In the genomic region with DNA sequence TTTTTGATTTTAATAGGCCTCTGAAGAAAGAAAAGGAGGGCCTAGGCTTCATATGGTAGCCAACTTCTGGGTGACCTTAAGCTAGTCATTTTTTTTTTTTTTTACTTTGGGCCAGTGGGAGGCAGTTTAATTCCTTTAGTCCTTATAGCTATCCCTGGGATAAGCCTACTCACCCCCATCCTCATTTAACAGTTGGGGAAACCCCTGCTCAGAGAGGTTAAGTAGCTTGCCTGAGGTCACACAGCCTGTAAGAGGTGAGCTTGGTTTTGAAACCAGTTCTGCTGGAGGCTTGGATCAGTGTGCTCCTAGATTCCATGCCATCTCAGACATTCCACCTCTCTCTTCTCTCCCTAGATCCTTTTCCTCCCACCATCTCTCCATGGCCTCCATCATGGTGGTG, we compare ENCODE assay signal across 25 cellular contexts.
DNase-seq lines count a peak whose midpoint lies in the region; ATAC-seq, FAIRE-seq and TF ChIP-seq lines count a peak whose summit lies in the region.
"Had no signal": no experiment of that assay in that cellular context is flagged by ENCODE, and none has a peak within 500 bp of the region (broad histone marks: within the 10 kb centered on the region; RNA-seq: fewer than 3 reads in every experiment).

No MANE protein-coding gene starts in this region.

- H3K9me3 Mint-ChIP-seq in astrocyte (ENCODE audit: unreplicated experiment), result peaks cover 3% of the 10 kb centered on the region
- H3K9me3 Mint-ChIP-seq: CD8-positive, alpha-beta memory T cell had no signal

- H3K18ac ChIP-seq in neuronal stem cell (ENCODE audit: low read length), result peak overlapping the region; percentile 66

- no peak overlapping the region for H2BK120ac ChIP-seq in neuronal stem cell (ENCODE audit: low read depth, low read length)

- no peaks in the 10 kb centered on the region for H4K20me1 ChIP-seq in astrocyte (ENCODE audit: insufficient read depth, low read length)
- H4K20me1 ChIP-seq: BLaER1 had no signal

- no peak overlapping the region for H3K14ac ChIP-seq in neuronal stem cell (ENCODE audit: low read length)

- no peak for TF ChIP-seq CTCF in HEK293 (tag by site-specific recombination; IDR thresholded peaks at IDR 0.05)
- TF ChIP-seq CTCF in astrocyte (IDR thresholded peaks at IDR 0.05; ENCODE audit: insufficient read depth, low read depth, low read length), result no peak
- TF ChIP-seq CTCF in foreskin keratinocyte (conservative IDR thresholded peaks at IDR 0.05), result no peak

- no peak overlapping the region for H3K4me2 ChIP-seq in astrocyte (ENCODE audit: low read length)
- no peak overlapping the region for H3K4me2 ChIP-seq in neuronal stem cell (ENCODE audit: insufficient read depth, low read length, poor library complexity, severe bottlenecking)
- H3K4me2 ChIP-seq: BLaER1 had no signal

- no peak overlapping the region for H2BK15ac ChIP-seq in neuronal stem cell (ENCODE audit: low read length)

- H3K27ac Mint-ChIP-seq in astrocyte (ENCODE audit: unreplicated experiment), result peak overlapping the region; percentile 31
- H3K27ac Mint-ChIP-seq: CD14-positive monocyte; CD4-positive, alpha-beta memory T cell; CD4-positive, CD25-positive, alpha-beta regulatory T cell; CD8-positive, alpha-beta memory T cell had no signal

- no peaks in the 10 kb centered on the region for H3K79me2 ChIP-seq in astrocyte (ENCODE audit: insufficient read depth, low read length)

- no peak overlapping the region for H2BK12ac ChIP-seq in neuronal stem cell (ENCODE audit: low read length)

- H3K4me1 ChIP-seq in HEK293 (ENCODE audit: control insufficient read depth, insufficient read depth, low read length), result no peaks in the 10 kb centered on the region
- H3K4me1 ChIP-seq in astrocyte (ENCODE audit: insufficient read depth, low read length), result no peaks in the 10 kb centered on the region
- H3K4me1 ChIP-seq in foreskin keratinocyte, result no peaks in the 10 kb centered on the region
- peaks cover 3 to 9% of the 10 kb centered on the region in 2 donors for H3K4me1 ChIP-seq in neuronal stem cell (ENCODE audit: control insufficient read depth in 2 of 2, insufficient read depth in 1 of 2, low read depth in 1 of 2, low read length in 2 of 2)
- H3K4me1 ChIP-seq: BE2C, BLaER1 had no signal

- no peaks in the 10 kb centered on the region for H3K36me3 Mint-ChIP-seq in astrocyte (ENCODE audit: low read depth, unreplicated experiment)
- H3K36me3 Mint-ChIP-seq: CD14-positive monocyte; CD4-positive, alpha-beta memory T cell; CD4-positive, CD25-positive, alpha-beta regulatory T cell; CD8-positive, alpha-beta memory T cell had no signal

- H4K91ac ChIP-seq in neuronal stem cell (ENCODE audit: low read depth, low read length, poor library complexity), result no peak overlapping the region

- no peak overlapping the region for H4K8ac ChIP-seq in neuronal stem cell (ENCODE audit: low read depth, low read length)

- ATAC-seq in foreskin keratinocyte, result no peak

- no peaks in the 10 kb centered on the region for H3K9me3 ChIP-seq in HEK293 (ENCODE audit: control insufficient read depth, insufficient read depth, low read depth, low read length)
- no peaks in the 10 kb centered on the region for H3K9me3 ChIP-seq in astrocyte (ENCODE audit: insufficient read depth, low read depth, low read length)
- H3K9me3 ChIP-seq in neuronal stem cell (replicated peaks in 1 of 2; ENCODE audit: control insufficient read depth in 2 of 2, insufficient read depth in 1 of 2, low read depth in 1 of 2, low read length in 2 of 2), result peaks cover 0 to 4% of the 10 kb centered on the region in 2 donors
- H3K9me3 ChIP-seq: BE2C had no signal

- H3K36me3 ChIP-seq in HEK293 (ENCODE audit: control insufficient read depth in 2 of 2, insufficient read depth in 1 of 2, low read length in 2 of 2), result no peaks in the 10 kb centered on the region
- no peaks in the 10 kb centered on the region for H3K36me3 ChIP-seq in astrocyte (ENCODE audit: insufficient read depth, low read length)
- H3K36me3 ChIP-seq in neuronal stem cell (replicated peaks in 1 of 2; ENCODE audit: control insufficient read depth in 2 of 2, insufficient read depth in 2 of 2, low read length in 2 of 2), result no peaks in the 10 kb centered on the region
- H3K36me3 ChIP-seq: BE2C, BLaER1 had no signal

- no peak for FAIRE-seq in astrocyte (lab: Jason Lieb, UNC)
- FAIRE-seq: A204.1, G401.6, GM12891, GM19239 had no signal

- H2AFZ ChIP-seq in astrocyte (ENCODE audit: low read depth, low read length), result no peak overlapping the region
- no peak overlapping the region for H2AFZ ChIP-seq in neuronal stem cell (ENCODE audit: low read length)

- peak overlapping the region; percentile 30 for H2AK5ac ChIP-seq in neuronal stem cell (ENCODE audit: low read depth, low read length)

- no peaks in the 10 kb centered on the region for H3K79me1 ChIP-seq in neuronal stem cell (ENCODE audit: low read depth, low read length)

- H2BK5ac ChIP-seq in neuronal stem cell (ENCODE audit: low read length), result no peak overlapping the region

- H3K23ac ChIP-seq in neuronal stem cell (ENCODE audit: low read depth, low read length, poor library complexity), result no peak overlapping the region

- DNase-seq in astrocyte (ENCODE audit: low read depth), result no peak
- DNase-seq in foreskin keratinocyte, result no peak
- DNase-seq in neuronal stem cell (ENCODE audit: low spot score), result no peak
- DNase-seq in DMS53 (lab: John Stamatoyannopoulos, UW), result no peak
- no peak for DNase-seq in H4 (ENCODE audit: low spot score)
- no peak for DNase-seq in activated CD4-positive, alpha-beta T cell treated with anti-CD3 and anti-CD28 coated beads for 1 hour
- DNase-seq: 8988T; ACHN; BE2C; C1 segment of cervical spinal cord; CD4-positive, alpha-beta memory T cell; CD4-positive, CD25-positive, alpha-beta regulatory T cell; CD8-positive, alpha-beta memory T cell; COR-L47; DMS 273 treated with DMSO at 0.1 percent for 48 hours; DMS153; DMS79 treated with DMSO at 0.1 percent for 48 hours; GF-D8 had no signal

- peaks cover 17% of the 10 kb centered on the region for H3K27me3 Mint-ChIP-seq in astrocyte (ENCODE audit: low read depth, unreplicated experiment)
- H3K27me3 Mint-ChIP-seq: CD4-positive, CD25-positive, alpha-beta regulatory T cell had no signal

- no peak overlapping the region for H3K9ac ChIP-seq in astrocyte (ENCODE audit: low read length)
- H3K9ac ChIP-seq in neuronal stem cell (ENCODE audit: low read depth, low read length, poor library complexity), result no peak overlapping the region
- H3K9ac ChIP-seq: BLaER1 had no signal

- POLR2A ChIA-PET in HEK293 (lab: Yijun Ruan, JAX), result no interaction called here

- H3K27ac ChIP-seq in HEK293 (ENCODE audit: extremely low read depth, low read depth, low read length) (no peak overlapping the region), astrocyte (ENCODE audit: low read depth, low read length) (no peak overlapping the region), foreskin keratinocyte (peak overlapping the region; percentile 66), neuronal stem cell (replicated peaks; ENCODE audit: low read length) (no peak overlapping the region)
- H3K27ac ChIP-seq: BLaER1 had no signal

- H3K4me3 Mint-ChIP-seq in astrocyte (ENCODE audit: unreplicated experiment), result no peak overlapping the region
- H3K4me3 Mint-ChIP-seq: CD14-positive monocyte; CD4-positive, alpha-beta memory T cell; CD4-positive, CD25-positive, alpha-beta regulatory T cell; CD8-positive, alpha-beta memory T cell had no signal

- CTCF ChIA-PET in HEK293 (lab: Yijun Ruan, JAX), result interaction anchor here (0.6 to 0.9 kb wide), 3 partner anchors 56 to 503 kb away, joined by 3 to 8 read pairs (median 3); no protein-coding TSS in a partner anchor

- H3K4me3 ChIP-seq in HEK293 (ENCODE audit: low read depth, low read length) (no peak overlapping the region), astrocyte (ENCODE audit: insufficient read depth, low read depth, low read length) (no peak overlapping the region), neuronal stem cell (ENCODE audit: low read length in 2 of 2) (no peak overlapping the region)
- H3K4me3 ChIP-seq: BLaER1 had no signal

- H3K27me3 ChIP-seq in astrocyte (ENCODE audit: insufficient read depth, low read length), result no peaks in the 10 kb centered on the region
- no peaks in the 10 kb centered on the region for H3K27me3 ChIP-seq in foreskin keratinocyte
- H3K27me3 ChIP-seq in neuronal stem cell (ENCODE audit: control insufficient read depth in 3 of 3, insufficient read depth in 3 of 3, low read depth in 1 of 3, low read length in 3 of 3), result peaks cover 0 to 2% (median 0%) of the 10 kb centered on the region in 3 experiments
- H3K27me3 ChIP-seq: BE2C, BLaER1 had no signal

- no peaks in the 10 kb centered on the region for H3K4me1 Mint-ChIP-seq in astrocyte (ENCODE audit: low read depth, unreplicated experiment)
- H3K4me1 Mint-ChIP-seq: CD14-positive monocyte; CD4-positive, alpha-beta memory T cell; CD4-positive, CD25-positive, alpha-beta regulatory T cell; CD8-positive, alpha-beta memory T cell had no signal

- no peak overlapping the region for H3K4ac ChIP-seq in neuronal stem cell (ENCODE audit: low read length)

TF ChIP-seq in HEK293, 187 proteins besides CTCF, POLR2A, EP300 and RAD21:
- TF ChIP-seq, protein P1, sequence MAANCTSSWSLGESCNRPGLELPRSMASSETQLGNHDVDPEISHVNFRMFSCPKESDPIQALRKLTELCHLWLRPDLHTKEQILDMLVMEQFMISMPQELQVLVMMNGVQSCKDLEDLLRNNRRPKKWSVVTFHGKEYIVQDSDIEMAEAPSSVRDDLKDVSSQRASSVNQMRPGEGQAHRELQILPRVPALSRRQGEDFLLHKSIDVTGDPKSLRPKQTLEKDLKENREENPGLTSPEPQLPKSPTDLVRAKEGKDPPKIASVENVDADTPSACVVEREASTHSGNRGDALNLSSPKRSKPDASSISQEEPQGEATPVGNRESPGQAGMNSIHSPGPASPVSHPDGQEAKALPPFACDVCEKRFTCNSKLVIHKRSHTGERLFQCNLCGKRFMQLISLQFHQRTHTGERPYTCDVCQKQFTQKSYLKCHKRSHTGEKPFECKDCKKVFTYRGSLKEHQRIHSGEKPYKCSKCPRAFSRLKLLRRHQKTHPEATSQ (tag by site-specific recombination; IDR thresholded peaks at IDR 0.05), result no peak
- no peak for TF ChIP-seq ZNF416 (tag by site-specific recombination; IDR thresholded peaks at IDR 0.05)
- TF ChIP-seq GLIS1 (tag by site-specific recombination; IDR thresholded peaks at IDR 0.05), result no peak
- TF ChIP-seq ZNF768 (tag by site-specific recombination; IDR thresholded peaks at IDR 0.05), result 0 out of 2 replicates have a peak, but pooled peaks have one; percentile 15
- no peak for TF ChIP-seq ZNF112 (tag by site-specific recombination; IDR thresholded peaks at IDR 0.05)
- TF ChIP-seq ZNF133 (tag by site-specific recombination; IDR thresholded peaks at IDR 0.05), result no peak
